8 cellular contexts compared by ENCODE assay signal in the genomic region with DNA sequence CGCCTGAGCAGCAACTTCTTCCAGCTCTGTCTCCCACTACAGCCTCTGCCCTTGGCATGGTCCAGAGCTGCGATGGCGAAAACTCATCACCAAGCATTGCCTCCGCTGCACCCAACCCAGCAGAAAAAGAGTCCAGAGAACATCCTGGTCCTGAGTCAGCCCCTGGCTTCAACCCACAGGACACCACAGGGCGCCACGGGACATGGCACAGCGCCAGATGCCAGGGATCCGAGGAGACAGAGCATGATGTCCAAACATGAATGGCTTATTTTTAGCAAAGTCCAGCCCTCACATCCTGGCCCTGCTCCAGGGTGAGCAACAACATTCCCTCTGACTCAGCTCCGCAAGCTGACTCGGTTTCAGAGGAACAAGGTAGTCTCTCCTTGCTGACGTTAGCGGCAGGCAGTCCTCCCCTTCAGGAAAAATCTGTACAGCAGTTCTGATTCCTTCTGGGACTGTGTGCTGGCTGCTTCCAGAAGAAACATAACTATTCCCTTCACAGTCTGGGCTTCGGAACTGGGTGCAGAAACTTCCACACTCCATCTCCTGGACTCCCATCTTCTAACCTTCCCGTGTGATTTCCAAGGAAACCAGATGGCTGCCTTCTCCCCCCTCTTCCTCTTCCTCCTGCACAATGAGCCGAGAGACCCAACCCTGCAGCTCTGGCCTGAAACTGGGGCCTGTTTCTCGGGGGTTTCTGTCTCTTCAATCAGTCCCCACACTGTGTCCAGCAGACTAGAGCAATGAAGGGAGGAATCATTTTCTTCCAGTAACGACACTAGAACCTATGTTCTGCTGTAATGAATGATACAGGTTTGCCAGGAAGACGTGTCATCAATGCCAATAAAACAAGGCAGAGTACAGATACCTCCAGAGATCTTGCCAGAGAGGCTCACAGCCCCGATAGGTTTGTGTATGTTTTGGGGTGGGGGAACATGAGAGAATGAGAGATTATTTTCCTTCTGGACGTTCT.
DNase-seq lines count a peak whose midpoint lies in the region; ATAC-seq and TF ChIP-seq lines count a peak whose summit lies in the region.

No MANE protein-coding gene starts in this region.

- H3K27me3 Mint-ChIP-seq in activated B cell treated with CpG ODN at 0.5 μM for 24 hours = no peaks in the 10 kb centered on the region
- H3K27me3 Mint-ChIP-seq in activated T-helper 17 cell treated with anti-CD3 and anti-CD28 coated beads, Interleukin-2, amount 50 U/mL, for 72 hours = no peaks in the 10 kb centered on the region

- peaks cover under 1% of the 10 kb centered on the region for H3K9me3 Mint-ChIP-seq in activated B cell treated with CpG ODN at 0.5 μM for 24 hours
- no peaks in the 10 kb centered on the region for H3K9me3 Mint-ChIP-seq in activated T-helper 17 cell treated with anti-CD3 and anti-CD28 coated beads, Interleukin-2, amount 50 U/mL, for 72 hours

- no peaks in the 10 kb centered on the region for H3K27me3 ChIP-seq in prostate gland (replicated peaks; ENCODE audit: insufficient read depth)

- H3K4me1 ChIP-seq in prostate gland (replicated peaks) = peaks cover 12% of the 10 kb centered on the region

- TF ChIP-seq POLR2A in prostate gland (IDR thresholded peaks at IDR 0.05) = peak; percentile 38

- peaks cover 12% of the 10 kb centered on the region for H3K4me1 Mint-ChIP-seq in activated B cell treated with CpG ODN at 0.5 μM for 24 hours
- no peaks in the 10 kb centered on the region for H3K4me1 Mint-ChIP-seq in activated T-helper 17 cell treated with anti-CD3 and anti-CD28 coated beads, Interleukin-2, amount 50 U/mL, for 72 hours

- H3K36me3 ChIP-seq in prostate gland = no peaks in the 10 kb centered on the region

- peak overlapping the region; percentile 86 to 89 for H3K27ac ChIP-seq in prostate gland

- CTCF ChIA-PET in activated B cell treated with CpG ODN at 0.5 μM for 24 hours (lab: Charles Lee) = no interaction called here

- WGBS in prostate gland = 22% methylated on average over 20 of the region's 20 CpGs

- H3K4me3 ChIP-seq in prostate gland = no peak overlapping the region

- H3K27ac Mint-ChIP-seq in activated B cell treated with CpG ODN at 0.5 μM for 24 hours = no peak overlapping the region
- H3K27ac Mint-ChIP-seq in activated T-helper 17 cell treated with anti-CD3 and anti-CD28 coated beads, Interleukin-2, amount 50 U/mL, for 72 hours = no peak overlapping the region

- DNase-seq in NCI-H1105 treated with DMSO at 0.1 percent for 48 hours (lab: John Stamatoyannopoulos, UW) (peak; percentile 1), NCI-H1105 (lab: John Stamatoyannopoulos, UW) (no peak), activated B cell treated with CpG ODN at 0.5 μM for 24 hours (peak; percentile 12), head of caudate nucleus (peak; percentile 81 to 98 (median 92)), prostate gland (ENCODE audit: low spot score) (peak; percentile 98), KG1 (lab: John Stamatoyannopoulos, UW) (no peak), T-helper 9 cell (no peak)

- H3K9me3 ChIP-seq in prostate gland = no peaks in the 10 kb centered on the region

- POLR2A ChIA-PET in activated B cell treated with CpG ODN at 0.5 μM for 24 hours (lab: Charles Lee) = interaction anchor here (1.0 kb wide), 1 partner anchor 386 kb away, joined by 3 read pairs; no protein-coding TSS in a partner anchor

- no peaks in the 10 kb centered on the region for H3K36me3 Mint-ChIP-seq in activated B cell treated with CpG ODN at 0.5 μM for 24 hours (ENCODE audit: low read depth)
- H3K36me3 Mint-ChIP-seq in activated T-helper 17 cell treated with anti-CD3 and anti-CD28 coated beads, Interleukin-2, amount 50 U/mL, for 72 hours (ENCODE audit: low read depth) = no peaks in the 10 kb centered on the region

- TF ChIP-seq CTCF in activated B cell treated with CpG ODN at 0.5 μM for 24 hours (IDR thresholded peaks at IDR 0.05) (no peak), prostate gland (IDR thresholded peaks at IDR 0.05) (peak in 1 of 4 experiments; percentile 17)

- intact Hi-C loops in activated B cell treated with CpG ODN at 0.5 μM for 24 hours (cut with micrococcal nuclease) (no loop called here), head of caudate nucleus (cut with DNase I) (no loop called here), prostate gland (cut with DNase I) (loop anchor here (1.0 to 5.0 kb wide), 5 partner anchors 50 to 387 kb away; partner anchors contain the start of gene IRF2BP2)

- no peak overlapping the region for H3K4me3 Mint-ChIP-seq in activated B cell treated with CpG ODN at 0.5 μM for 24 hours
- no peak overlapping the region for H3K4me3 Mint-ChIP-seq in activated T-helper 17 cell treated with anti-CD3 and anti-CD28 coated beads, Interleukin-2, amount 50 U/mL, for 72 hours

- no peak for ATAC-seq in activated B cell treated with CpG ODN at 0.5 μM for 24 hours (ENCODE audit: low read depth)
- no peak for ATAC-seq in activated T-helper 17 cell treated with anti-CD3 and anti-CD28 coated beads, Interleukin-2, amount 50 U/mL, for 72 hours (replicated peaks)

Comparison
In these comparisons a context has a peak if more than half of its experiments do, and no peak if none do; other contexts are left out.
1. DNase-seq: peak in NCI-H1105 treated with DMSO at 0.1 percent for 48 hours (single experiment), activated B cell treated with CpG ODN at 0.5 μM for 24 hours (single experiment), head of caudate nucleus (42 of 42) and prostate gland (single experiment); none in NCI-H1105 (single experiment), KG1 (single experiment) and T-helper 9 cell (single experiment).